1 cellular context compared by ENCODE assay signal in genomic region chr11:88344869-88345268, GRCh38.
TF ChIP-seq lines count a peak whose summit lies in the region.

No MANE protein-coding gene starts in this region.

TF ChIP-seq in K562, 482 proteins besides CTCF, POLR2A, EP300 and RAD21 (continued from another document):
- TF ChIP-seq HBP1 (CRISPR knock-in tag; IDR thresholded peaks at IDR 0.05) (no peak), ZBTB8A (IDR thresholded peaks at IDR 0.05; ENCODE audit: partially characterized antibody) (no peak), CEBPG (CRISPR knock-in tag; IDR thresholded peaks at IDR 0.05) (no peak), CEBPG (tag; conservative IDR thresholded peaks at IDR 0.05 in 1 of 2, IDR thresholded peaks at IDR 0.05 in 1 of 2) (peak; percentile 60 to 94), ZNF507 (tag; conservative IDR thresholded peaks at IDR 0.05) (no peak), CEBPB (tag; IDR thresholded peaks at IDR 0.05) (peak; percentile 92)
